10 cellular contexts compared by ENCODE assay signal in genomic region chr6:111759413-111759835, GRCh38.
DNase-seq lines count a peak whose midpoint lies in the region; ATAC-seq and TF ChIP-seq lines count a peak whose summit lies in the region.
"Had no signal": no experiment of that assay in that cellular context is flagged by ENCODE, and none has a peak within 500 bp of the region (broad histone marks: within the 10 kb centered on the region; RNA-seq: fewer than 3 reads in every experiment).

No MANE protein-coding gene starts in this region.

- H3K4me3 ChIP-seq in BLaER1, result no peak overlapping the region
- peak overlapping the region; percentile 63 for H3K4me3 ChIP-seq in SK-N-MC
- peak overlapping the region in 18 of 59 donors; percentile 5 to 39 (median 19) for H3K4me3 ChIP-seq in dorsolateral prefrontal cortex

- peaks cover 38% of the 10 kb centered on the region for H4K20me1 ChIP-seq in BLaER1

- peak overlapping the region; percentile 58 for H3K27ac Mint-ChIP-seq in neural crest cell (ENCODE audit: unreplicated experiment)

- H3K27ac ChIP-seq in BLaER1, result no peak overlapping the region
- H3K27ac ChIP-seq in SK-N-MC, result peak overlapping the region; percentile 93
- peak overlapping the region in 58 of 59 donors; percentile 18 to 87 (median 74) for H3K27ac ChIP-seq in dorsolateral prefrontal cortex

- TF ChIP-seq CTCF in dorsolateral prefrontal cortex (IDR thresholded peaks at IDR 0.05 in 54 of 56, conservative IDR thresholded peaks at IDR 0.05 in 2 of 56; ENCODE audit: low read depth in 1 of 56, partially characterized antibody in 56 of 56), result no peak
- TF ChIP-seq CTCF in neural crest cell (conservative IDR thresholded peaks at IDR 0.05), result no peak

- H3K9me3 Mint-ChIP-seq in neural crest cell, result no peaks in the 10 kb centered on the region

- no peak overlapping the region for H3K4me3 Mint-ChIP-seq in neural crest cell

- no peaks in the 10 kb centered on the region for H3K27me3 Mint-ChIP-seq in neural crest cell (ENCODE audit: low read depth)

- H3K9me3 ChIP-seq in BLaER1 (no peaks in the 10 kb centered on the region), SK-N-MC (ENCODE audit: low read depth, low read length) (no peaks in the 10 kb centered on the region)

- no peak for ATAC-seq in HG02981 (IDR thresholded peaks at IDR 0.05; ENCODE audit: unreplicated experiment)
- ATAC-seq: Panc1 had no signal

- H3K36me3 ChIP-seq in BLaER1 (peaks cover 29% of the 10 kb centered on the region), SK-N-MC (ENCODE audit: insufficient read depth, low read length) (no peaks in the 10 kb centered on the region; the same call in 1 of the 2 replicates)

- peaks cover 63% of the 10 kb centered on the region for H3K4me1 ChIP-seq in BLaER1

- H3K36me3 Mint-ChIP-seq in neural crest cell (ENCODE audit: low read depth), result peaks cover 14% of the 10 kb centered on the region

- DNase-seq in SK-N-MC (ENCODE audit: low read depth, low spot score) (no peak), dorsolateral prefrontal cortex (no peak), neural crest cell (ENCODE audit: low read depth, low spot score) (no peak), NCI-H69 (lab: John Stamatoyannopoulos, UW) (no peak), GDM1 (lab: John Stamatoyannopoulos, UW) (no peak), NAMALWA (ENCODE audit: low spot score) (no peak)
- DNase-seq: NCI-H1092 treated with DMSO at 0.1 percent for 48 hours had no signal

- no peaks in the 10 kb centered on the region for H3K27me3 ChIP-seq in BLaER1
- no peaks in the 10 kb centered on the region for H3K27me3 ChIP-seq in dorsolateral prefrontal cortex

- peak overlapping the region; percentile 65 for H3K4me2 ChIP-seq in BLaER1

- H3K9ac ChIP-seq in BLaER1 (no peak overlapping the region), SK-N-MC (ENCODE audit: insufficient read length) (peak overlapping the region; percentile 62)

- intact Hi-C loops in dorsolateral prefrontal cortex (cut with DNase I), result no loop called here

- H3K4me1 Mint-ChIP-seq in neural crest cell, result peaks cover 71% of the 10 kb centered on the region
